ENCODE assay signal across 8 cellular contexts in genomic region chr22:30606455-30607299, GRCh38. TPM values are rescaled to one million over a fixed set of nuclear protein-coding genes. Genes with fewer than 3 reads are reported as not detected.
DNase-seq lines count a peak whose midpoint lies in the region; ATAC-seq and TF ChIP-seq lines count a peak whose summit lies in the region.

Gene TCN2 (plus strand): TSS chr22:30607174. CDS start chr22:30607332, 158 bp downstream.

- peaks cover 0 to 1% of the 10 kb centered on the region in 2 donors for H3K36me3 ChIP-seq in lung (ENCODE audit: control insufficient read depth in 2 of 2, insufficient read depth in 2 of 2, low read length in 2 of 2)

- no peaks in the 10 kb centered on the region for H3K27me3 ChIP-seq in lung (ENCODE audit: control insufficient read depth, insufficient read depth)

- WGBS in lung, 2 donors = 0 to 1% methylated on average over 23 to 24 of the region's 24 CpGs

- peak within 1 kb of the TSS; percentile 67 to 90 for H3K27ac ChIP-seq in lung (ENCODE audit: low read depth in 1 of 2, low read length in 1 of 2)

- H3K9me3 ChIP-seq in lung (ENCODE audit: control insufficient read depth in 2 of 2, insufficient read depth in 1 of 2, low read length in 1 of 2) = no peaks in the 10 kb centered on the region

- no peak for TF ChIP-seq CTCF in lung (IDR thresholded peaks at IDR 0.05; ENCODE audit: control extremely low read depth, extremely low read depth)

- in situ Hi-C loops in endometrial microvascular endothelial cells (cut with HindIII; ENCODE audit: inconsistent ontology term, low pct_unique_long_range_greater_than_20kb, low sequenced_read_pairs) = no loop called here

- H3K4me3 ChIP-seq in lung = peak within 1 kb of the TSS; percentile 40

- H3K4me1 ChIP-seq in lung (ENCODE audit: control insufficient read depth in 2 of 2, insufficient read depth in 2 of 2, low read length in 2 of 2) = peaks cover 3 to 13% of the 10 kb centered on the region in 2 donors

- peak; percentile 16 to 21 for DNase-seq in AML-193 (lab: John Stamatoyannopoulos, UW)
- peak; percentile 24 to 68 for DNase-seq in NCI-H1930 (lab: John Stamatoyannopoulos, UW)
- DNase-seq in activated CD4-positive, CD25-positive, alpha-beta regulatory T cell treated with anti-CD3 and anti-CD28 coated beads, Interleukin-2, amount 50 U/mL, for 72 hours = peak; percentile 57
- DNase-seq in lung (ENCODE audit: low spot score) = peak; percentile 72
- peak; percentile 20 to 32 for DNase-seq in stimulated activated CD4-positive, alpha-beta T cell treated with anti-CD3 and anti-CD28 coated beads, Interleukin-4, amount 100 ng/mL, for 48 hours (ENCODE audit: low read depth in 2 of 2)

- ATAC-seq in GM19463 (IDR thresholded peaks at IDR 0.05; ENCODE audit: unreplicated experiment) = peak; percentile 45
- peak; percentile 60 for ATAC-seq in lung (ENCODE audit: insufficient read depth, low FRiP score)
- ATAC-seq in HG03521 (IDR thresholded peaks at IDR 0.05; ENCODE audit: unreplicated experiment) = no peak

RNA-seq across cellular contexts. Expression of gene TCN2, which starts in this region (rescaled TPM):
- 97.4 TPM for total RNA-seq in endometrial microvascular endothelial cells (ENCODE audit: inconsistent ontology term)
- total RNA-seq in lung = 10 to 100 TPM; 21.4 to 39.9 TPM
- 10 to 100 TPM; 10.6 to 60.9 TPM for polyA plus RNA-seq in lung

Comparison
In these comparisons a context has a peak if more than half of its experiments do, and no peak if none do; other contexts are left out.
1. DNase-seq: peak in every context shown above with its lines; median percentile 72 in lung; 57 in activated CD4-positive, CD25-positive, alpha-beta regulatory T cell treated with anti-CD3 and anti-CD28 coated beads, Interleukin-2, amount 50 U/mL, for 72 hours; 46 in NCI-H1930; 26 in stimulated activated CD4-positive, alpha-beta T cell treated with anti-CD3 and anti-CD28 coated beads, Interleukin-4, amount 100 ng/mL, for 48 hours; 18 in AML-193.